Comparison of ENCODE assay signal across 8 cellular contexts in the genomic region with DNA sequence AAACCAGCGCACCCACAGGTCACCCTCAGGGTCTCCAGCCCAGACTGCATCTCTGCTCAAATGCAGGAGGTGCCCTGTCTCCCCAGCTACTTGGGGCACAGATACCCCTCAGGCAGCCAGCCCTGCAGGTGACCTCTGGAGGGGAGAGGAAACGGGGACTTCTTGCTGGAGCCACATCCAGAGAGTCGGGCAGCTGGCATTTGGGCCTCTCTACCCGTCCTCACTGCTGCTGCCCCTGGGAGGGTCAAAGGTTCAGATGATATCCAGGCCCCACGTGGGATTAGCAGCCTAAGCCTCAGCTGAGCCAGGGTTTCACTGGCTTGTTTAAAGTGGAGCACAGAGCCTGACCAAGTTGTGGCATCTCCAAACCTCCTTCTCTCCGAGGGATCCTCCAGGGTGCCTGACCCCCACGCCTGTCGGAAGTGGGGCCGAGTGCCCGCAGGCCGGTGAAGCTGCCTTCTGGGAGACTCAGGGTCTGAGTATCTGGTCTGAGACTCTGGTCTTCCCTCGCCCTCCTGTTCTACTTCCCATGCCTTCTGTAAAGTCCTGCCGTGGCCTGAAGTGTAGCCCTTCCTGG. TPM values are rescaled to one million over a fixed set of nuclear protein-coding genes. Genes with fewer than 3 reads are reported as not detected.
DNase-seq lines count a peak whose midpoint lies in the region; ATAC-seq and TF ChIP-seq lines count a peak whose summit lies in the region.

No MANE protein-coding gene starts in this region.

- H3K4me1 Mint-ChIP-seq in IgD-negative memory B cell: peaks cover 38 to 64% (median 43%) of the 10 kb centered on the region in 3 donors
- peaks cover 51 to 77% (median 67%) of the 10 kb centered on the region in 7 donors for H3K4me1 Mint-ChIP-seq in naive thymus-derived CD4-positive, alpha-beta T cell

- TF ChIP-seq CTCF in AG04449 (IDR thresholded peaks at IDR 0.05; ENCODE audit: insufficient read depth, low read length, missing control alignments): no peak
- no peak for TF ChIP-seq CTCF in cardiac fibroblast (IDR thresholded peaks at IDR 0.05; ENCODE audit: low read depth, low read length)

- H3K27ac ChIP-seq in naive thymus-derived CD4-positive, alpha-beta T cell (ENCODE audit: low read depth, low read length): peak overlapping the region; percentile 85

- peaks cover 54 to 65% of the 10 kb centered on the region in 2 donors for H3K4me1 ChIP-seq in naive thymus-derived CD4-positive, alpha-beta T cell (ENCODE audit: control insufficient read depth in 2 of 2, insufficient read depth in 2 of 2, low read length in 2 of 2)

- ATAC-seq in naive thymus-derived CD4-positive, alpha-beta T cell: no peak
- ATAC-seq in GM19324 (IDR thresholded peaks at IDR 0.05; ENCODE audit: low FRiP score, unreplicated experiment): no peak

- H3K9me3 ChIP-seq in naive thymus-derived CD4-positive, alpha-beta T cell (ENCODE audit: control insufficient read depth in 2 of 3, low read length in 3 of 3): no peaks in the 10 kb centered on the region

- H3K27ac Mint-ChIP-seq in IgD-negative memory B cell: peak overlapping the region; percentile 84 to 97 (median 93)
- H3K27ac Mint-ChIP-seq in naive thymus-derived CD4-positive, alpha-beta T cell: peak overlapping the region; percentile 82 to 100 (median 99)

- H3K36me3 ChIP-seq in naive thymus-derived CD4-positive, alpha-beta T cell (ENCODE audit: control insufficient read depth in 2 of 3, insufficient read depth in 3 of 3, low read length in 3 of 3): peaks cover 0 to 39% (median 0%) of the 10 kb centered on the region in 3 experiments

- H3K27me3 ChIP-seq in naive thymus-derived CD4-positive, alpha-beta T cell (ENCODE audit: control insufficient read depth in 2 of 2, insufficient read depth in 2 of 2, low read length in 2 of 2): no peaks in the 10 kb centered on the region

- no peaks in the 10 kb centered on the region for H3K27me3 Mint-ChIP-seq in IgD-negative memory B cell
- H3K27me3 Mint-ChIP-seq in naive thymus-derived CD4-positive, alpha-beta T cell: peaks cover 0 to 6% (median 0%) of the 10 kb centered on the region in 5 donors

- CTCF ChIA-PET in AG04449 (lab: Yijun Ruan, JAX): no interaction called here
- CTCF ChIA-PET in naive thymus-derived CD4-positive, alpha-beta T cell (lab: Charles Lee): interaction anchor here (0.6 to 2.2 kb wide), 13 partner anchors 10 to 108 kb away, joined by 3 to 13 read pairs (median 4); no protein-coding TSS in a partner anchor

- peaks cover under 1% of the 10 kb centered on the region for H3K36me3 Mint-ChIP-seq in IgD-negative memory B cell
- H3K36me3 Mint-ChIP-seq in naive thymus-derived CD4-positive, alpha-beta T cell: peaks cover 12 to 49% (median 27%) of the 10 kb centered on the region in 5 donors

- peaks cover 0 to 1% (median 0%) of the 10 kb centered on the region in 3 donors for H3K9me3 Mint-ChIP-seq in IgD-negative memory B cell
- H3K9me3 Mint-ChIP-seq in naive thymus-derived CD4-positive, alpha-beta T cell: peaks cover 0 to 12% (median 0%) of the 10 kb centered on the region in 11 donors

- H3K4me3 Mint-ChIP-seq in IgD-negative memory B cell: peak overlapping the region; percentile 81 to 100 (median 98)
- H3K4me3 Mint-ChIP-seq in naive thymus-derived CD4-positive, alpha-beta T cell: peak overlapping the region; percentile 96 to 100 (median 100)

- peak overlapping the region; percentile 89 for H3K4me3 ChIP-seq in AG04449 (ENCODE audit: low read depth, low read length)
- peak overlapping the region; percentile 90 to 91 for H3K4me3 ChIP-seq in cardiac fibroblast (replicated peaks in 1 of 2; ENCODE audit: low read depth in 2 of 2, low read length in 2 of 2)
- H3K4me3 ChIP-seq in naive thymus-derived CD4-positive, alpha-beta T cell (ENCODE audit: low read length): peak overlapping the region; percentile 90

- intact Hi-C loops in naive thymus-derived CD4-positive, alpha-beta T cell (cut with micrococcal nuclease): loop anchor here (5.0 kb wide), 2 partner anchors 37 to 313 kb away; no protein-coding TSS in a partner anchor

- POLR2A ChIA-PET in AG04449 (lab: Yijun Ruan, JAX): interaction anchor here (1.0 to 2.2 kb wide), 4 partner anchors 12 to 109 kb away, joined by 3 to 16 read pairs (median 9); no protein-coding TSS in a partner anchor
- POLR2A ChIA-PET in naive thymus-derived CD4-positive, alpha-beta T cell (lab: Charles Lee): interaction anchor here (0.7 to 13.0 kb wide), 23 partner anchors 8 to 151 kb away, joined by 3 to 137 read pairs (median 6); a partner anchor contains a TSS

- DNase-seq in AG04449 (ENCODE audit: low read depth, low spot score) (no peak), cardiac fibroblast (ENCODE audit: low read depth in 2 of 2) (peak in 1 of 2 donors; percentile 30), amygdala (lab: John Stamatoyannopoulos, UW) (no peak), globus pallidus (ENCODE audit: low spot score) (no peak), Ammon's horn (ENCODE audit: low spot score) (no peak)
- DNase-seq in naive thymus-derived CD4-positive, alpha-beta T cell: no peak

RNA-seq across cellular contexts. Expression of a gene that starts 2.2 kb away (rescaled TPM):
- polyA plus RNA-seq in IgD-negative memory B cell: 52.8 TPM
- total RNA-seq in naive thymus-derived CD4-positive, alpha-beta T cell: 100 to 1,000 TPM; 110 to 227 (median 199) TPM
- polyA plus RNA-seq in naive thymus-derived CD4-positive, alpha-beta T cell: 100 to 1,000 TPM; 109 to 195 TPM

RNA-seq across cellular contexts. Expression of a gene that starts 48.8 kb away (rescaled TPM):
- not detected for polyA plus RNA-seq in IgD-negative memory B cell
- total RNA-seq in naive thymus-derived CD4-positive, alpha-beta T cell: 1 to 10 TPM in 1 of 5 experiments, under 1 TPM in 1, not detected in 3; 0.27 to 1.1 TPM
- under 1 TPM in 1 of 2 donors, not detected in 1; 0.33 TPM for polyA plus RNA-seq in naive thymus-derived CD4-positive, alpha-beta T cell
